ENCODE assay signal across 8 cellular contexts in genomic region chr10:37525410-37525809, GRCh38.
DNase-seq lines count a peak whose midpoint lies in the region; ATAC-seq and TF ChIP-seq lines count a peak whose summit lies in the region.
"Not testable (repeated sequence)": the region's sequence is repeated elsewhere in the genome, so short reads cannot be mapped to it uniquely, and the experiment has no call there.

No MANE protein-coding gene starts in this region.

- H3K79me2 ChIP-seq in Loucy (ENCODE audit: insufficient read depth, low read length); OCI-LY1 (ENCODE audit: insufficient read depth, low read length); neural progenitor cell (ENCODE audit: low read depth): not testable (repeated sequence)

- not testable (repeated sequence) for H3K9me2 ChIP-seq in Loucy (replicated peaks; ENCODE audit: low read depth, low read length); OCI-LY1 (ENCODE audit: low read depth, low read length)

- H3K27me3 Mint-ChIP-seq in HFFc6 (ENCODE audit: insufficient read depth); activated CD8-positive, alpha-beta T cell treated with anti-CD3 and anti-CD28 coated beads for 36 hours; neural progenitor cell (ENCODE audit: insufficient read depth, low read depth): not testable (repeated sequence)

- H3K9ac ChIP-seq in Loucy (ENCODE audit: low read depth, low read length, poor library complexity, severe bottlenecking); OCI-LY1 (ENCODE audit: low read length); neural progenitor cell: not testable (repeated sequence)

- 31 to 38% (median 33%) methylated on average over 2 of the region's 2 CpGs for WGBS in heart left ventricle, 4 donors

- not testable (repeated sequence) for H3K27ac Mint-ChIP-seq in HFFc6; activated CD8-positive, alpha-beta T cell treated with anti-CD3 and anti-CD28 coated beads for 36 hours; neural progenitor cell

- H3K36me3 Mint-ChIP-seq in HFFc6 (ENCODE audit: low read depth); activated CD8-positive, alpha-beta T cell treated with anti-CD3 and anti-CD28 coated beads for 36 hours (ENCODE audit: low read depth); neural progenitor cell: not testable (repeated sequence)

- not testable (repeated sequence) for H3K4me3 ChIP-seq in AG09309 (ENCODE audit: control insufficient read depth, low read depth, low read length); Loucy (ENCODE audit: low read length, poor library complexity, severe bottlenecking); OCI-LY1 (ENCODE audit: low read depth, low read length, poor library complexity, severe bottlenecking); heart left ventricle; neural progenitor cell

- not testable (repeated sequence) for H3K4me3 Mint-ChIP-seq in HFFc6; activated CD8-positive, alpha-beta T cell treated with anti-CD3 and anti-CD28 coated beads for 36 hours; neural progenitor cell

- CTCF ChIA-PET in activated CD8-positive, alpha-beta T cell treated with anti-CD3 and anti-CD28 coated beads for 36 hours (lab: Charles Lee): not testable (repeated sequence)

- POLR2A ChIA-PET in activated CD8-positive, alpha-beta T cell treated with anti-CD3 and anti-CD28 coated beads for 36 hours (lab: Charles Lee): not testable (repeated sequence)

- not testable (repeated sequence) for H3K4me2 ChIP-seq in Loucy (ENCODE audit: low read depth, low read length, poor library complexity, severe bottlenecking); OCI-LY1 (ENCODE audit: low read length); neural progenitor cell

- intact Hi-C loops in activated CD8-positive, alpha-beta T cell treated with anti-CD3 and anti-CD28 coated beads for 36 hours (cut with micrococcal nuclease); heart left ventricle (cut with DNase I): not testable (repeated sequence)

- H3F3A ChIP-seq in Loucy (ENCODE audit: low read depth); OCI-LY1 (ENCODE audit: insufficient read depth, low read length); neural progenitor cell (ENCODE audit: low read depth): not testable (repeated sequence)

- DNase-seq in AG09309 (ENCODE audit: low read depth); HFFc6; activated CD8-positive, alpha-beta T cell treated with anti-CD3 and anti-CD28 coated beads for 36 hours; heart left ventricle; neural progenitor cell (ENCODE audit: low spot score): not testable (repeated sequence)
- DNase-seq in SIG-M5 treated with dmso at 0.1 percent for 504 hours (lab: John Stamatoyannopoulos, UW; ENCODE audit: unreplicated experiment): peak; percentile 8

- not testable (repeated sequence) for H3K4me1 ChIP-seq in Loucy (ENCODE audit: insufficient read depth, low read length, poor library complexity, severe bottlenecking); OCI-LY1 (ENCODE audit: insufficient read depth, low read length, severe bottlenecking); heart left ventricle; neural progenitor cell

- H2AFZ ChIP-seq in Loucy (ENCODE audit: low read length); OCI-LY1 (ENCODE audit: low read length); neural progenitor cell (replicated peaks): not testable (repeated sequence)

- H3K36me3 ChIP-seq in Loucy (ENCODE audit: insufficient read depth, low read length); OCI-LY1 (ENCODE audit: insufficient read depth, low read length); heart left ventricle; neural progenitor cell: not testable (repeated sequence)

- not testable (repeated sequence) for TF ChIP-seq POLR2A in heart left ventricle (IDR thresholded peaks at IDR 0.05)

- not testable (repeated sequence) for H3K9me3 ChIP-seq in Loucy (ENCODE audit: insufficient read depth, low read depth, low read length); OCI-LY1 (ENCODE audit: low read length); heart left ventricle; neural progenitor cell (ENCODE audit: low read depth)

- not testable (repeated sequence) for H3K27ac ChIP-seq in OCI-LY1 (ENCODE audit: low read depth, low read length, poor library complexity, severe bottlenecking); heart left ventricle; neural progenitor cell

- ATAC-seq in activated CD8-positive, alpha-beta T cell treated with anti-CD3 and anti-CD28 coated beads for 36 hours; heart left ventricle: not testable (repeated sequence)

- H3K9me3 Mint-ChIP-seq in HFFc6: peaks cover 30% of the 10 kb centered on the region
- not testable (repeated sequence) for H3K9me3 Mint-ChIP-seq in activated CD8-positive, alpha-beta T cell treated with anti-CD3 and anti-CD28 coated beads for 36 hours
- H3K9me3 Mint-ChIP-seq in neural progenitor cell: peaks cover 21% of the 10 kb centered on the region

- H3K4me1 Mint-ChIP-seq in HFFc6 (ENCODE audit: low read depth); activated CD8-positive, alpha-beta T cell treated with anti-CD3 and anti-CD28 coated beads for 36 hours (ENCODE audit: low read depth); neural progenitor cell: not testable (repeated sequence)

- TF ChIP-seq CTCF in AG09309 (IDR thresholded peaks at IDR 0.05; ENCODE audit: control insufficient read depth, insufficient read depth, low read depth, low read length, missing control alignments): peak; percentile 10
- peak; percentile 54; the same call in 1 of the 2 replicates for TF ChIP-seq CTCF in HFFc6 (IDR thresholded peaks at IDR 0.05)
- peak; percentile 35 for TF ChIP-seq CTCF in Loucy (conservative IDR thresholded peaks at IDR 0.05; ENCODE audit: low read length)
- TF ChIP-seq CTCF in OCI-LY1 (IDR thresholded peaks at IDR 0.05; ENCODE audit: low read length): peak; percentile 32
- peak; percentile 14 for TF ChIP-seq CTCF in activated CD8-positive, alpha-beta T cell treated with anti-CD3 and anti-CD28 coated beads for 36 hours (IDR thresholded peaks at IDR 0.05)
- peak in 7 of 12 donors; percentile 10 to 45 (median 32) for TF ChIP-seq CTCF in heart left ventricle (IDR thresholded peaks at IDR 0.05)
- TF ChIP-seq CTCF in neural progenitor cell (IDR thresholded peaks at IDR 0.05): peak; percentile 49

- H4K20me1 ChIP-seq in Loucy (ENCODE audit: insufficient read depth, low read length, poor library complexity, severe bottlenecking); OCI-LY1 (ENCODE audit: insufficient read depth, low read length); neural progenitor cell (ENCODE audit: low read depth): not testable (repeated sequence)

- not testable (repeated sequence) for H3K27me3 ChIP-seq in Loucy (ENCODE audit: insufficient read depth, low read length, poor library complexity, severe bottlenecking); OCI-LY1 (ENCODE audit: insufficient read depth, low read length); heart left ventricle; neural progenitor cell
